Comparison of ENCODE assay signal across 15 cellular contexts in genomic region chr1:162987866-162988265, GRCh38.
DNase-seq lines count a peak whose midpoint lies in the region; ATAC-seq and TF ChIP-seq lines count a peak whose summit lies in the region.
"Had no signal": no experiment of that assay in that cellular context is flagged by ENCODE, and none has a peak within 500 bp of the region (broad histone marks: within the 10 kb centered on the region; RNA-seq: fewer than 3 reads in every experiment).

No MANE protein-coding gene starts in this region.

- ATAC-seq in HG03095 (IDR thresholded peaks at IDR 0.05; ENCODE audit: unreplicated experiment) = no peak
- no peak for ATAC-seq in naive thymus-derived CD8-positive, alpha-beta T cell
- ATAC-seq: naive thymus-derived CD4-positive, alpha-beta T cell; sciatic nerve had no signal

- POLR2A ChIA-PET in naive thymus-derived CD8-positive, alpha-beta T cell (lab: Charles Lee) = no interaction called here

- H3K27ac ChIP-seq in dorsolateral prefrontal cortex = no peak overlapping the region
- H3K27ac ChIP-seq: C4-2B had no signal

- DNase-seq in ELR (ENCODE audit: low read depth) (peak; percentile 86), NCI-H1436 (lab: John Stamatoyannopoulos, UW) (peak; percentile 57), amniotic epithelial cell (ENCODE audit: low read depth) (peak; percentile 51), kidney glomerular epithelial cell (lab: John Stamatoyannopoulos, UW) (peak; percentile 55), RPMI8226 (no peak), dorsolateral prefrontal cortex (no peak)
- DNase-seq in naive thymus-derived CD8-positive, alpha-beta T cell = no peak
- DNase-seq: activated B cell treated with CpG ODN at 0.5 μM for 24 hours; activated CD8-positive, alpha-beta memory T cell treated with anti-CD3 and anti-CD28 coated beads, Interleukin-2, amount 50 U/mL, for 48 hours; activated naive CD8-positive, alpha-beta T cell treated with anti-CD3 and anti-CD28 coated beads, Interleukin-2, amount 10 ng/mL, durations not matched to agents 7 days and 5 days; naive thymus-derived CD4-positive, alpha-beta T cell; NCI-H1930 had no signal

- TF ChIP-seq CTCF in dorsolateral prefrontal cortex (IDR thresholded peaks at IDR 0.05 in 54 of 56, conservative IDR thresholded peaks at IDR 0.05 in 2 of 56; ENCODE audit: low read depth in 1 of 56, partially characterized antibody in 56 of 56) = no peak

- peaks cover 0 to 4% (median 0%) of the 10 kb centered on the region in 45 donors for H3K27me3 ChIP-seq in dorsolateral prefrontal cortex

- H3K9me3 Mint-ChIP-seq in naive thymus-derived CD8-positive, alpha-beta T cell = peaks cover 0 to 4% (median 0%) of the 10 kb centered on the region in 9 donors
- H3K9me3 Mint-ChIP-seq: activated B cell treated with CpG ODN at 0.5 μM for 24 hours; activated naive CD8-positive, alpha-beta T cell treated with anti-CD3 and anti-CD28 coated beads, Interleukin-2, amount 10 ng/mL, durations not matched to agents 7 days and 5 days had no signal

- H3K4me1 Mint-ChIP-seq in naive thymus-derived CD8-positive, alpha-beta T cell = no peaks in the 10 kb centered on the region
- H3K4me1 Mint-ChIP-seq: activated B cell treated with CpG ODN at 0.5 μM for 24 hours; activated naive CD8-positive, alpha-beta T cell treated with anti-CD3 and anti-CD28 coated beads, Interleukin-2, amount 10 ng/mL, durations not matched to agents 7 days and 5 days; naive thymus-derived CD4-positive, alpha-beta T cell had no signal

- H3K36me3 Mint-ChIP-seq in naive thymus-derived CD8-positive, alpha-beta T cell = no peaks in the 10 kb centered on the region
- H3K36me3 Mint-ChIP-seq: activated naive CD8-positive, alpha-beta T cell treated with anti-CD3 and anti-CD28 coated beads, Interleukin-2, amount 10 ng/mL, durations not matched to agents 7 days and 5 days; naive thymus-derived CD4-positive, alpha-beta T cell had no signal

- no peak overlapping the region for H3K4me3 ChIP-seq in dorsolateral prefrontal cortex

- no peak overlapping the region for H3K4me3 Mint-ChIP-seq in naive thymus-derived CD8-positive, alpha-beta T cell
- H3K4me3 Mint-ChIP-seq: activated B cell treated with CpG ODN at 0.5 μM for 24 hours; activated naive CD8-positive, alpha-beta T cell treated with anti-CD3 and anti-CD28 coated beads, Interleukin-2, amount 10 ng/mL, durations not matched to agents 7 days and 5 days; naive thymus-derived CD4-positive, alpha-beta T cell had no signal

- H3K27me3 Mint-ChIP-seq in naive thymus-derived CD8-positive, alpha-beta T cell = peaks cover 7 to 50% (median 16%) of the 10 kb centered on the region in 5 donors

- intact Hi-C loops in dorsolateral prefrontal cortex (cut with DNase I) = no loop called here

- no peak overlapping the region for H3K27ac Mint-ChIP-seq in naive thymus-derived CD8-positive, alpha-beta T cell
- H3K27ac Mint-ChIP-seq: activated B cell treated with CpG ODN at 0.5 μM for 24 hours; activated naive CD8-positive, alpha-beta T cell treated with anti-CD3 and anti-CD28 coated beads, Interleukin-2, amount 10 ng/mL, durations not matched to agents 7 days and 5 days; naive thymus-derived CD4-positive, alpha-beta T cell had no signal

Comparison
In these comparisons a context has a peak if more than half of its experiments do, and no peak if none do; other contexts are left out.
1. DNase-seq: peak in ELR (single experiment), NCI-H1436 (single experiment), amniotic epithelial cell (single experiment) and kidney glomerular epithelial cell (single experiment); none in RPMI8226 (single experiment), naive thymus-derived CD8-positive, alpha-beta T cell (0 of 10) and dorsolateral prefrontal cortex (0 of 10).